ENCODE assay signal across 8 cellular contexts in genomic region chr19:57351867-57352266, GRCh38. TPM values are rescaled to one million over a fixed set of nuclear protein-coding genes. Genes with fewer than 3 reads are reported as not detected.
DNase-seq lines count a peak whose midpoint lies in the region; TF ChIP-seq lines count a peak whose summit lies in the region.

No MANE protein-coding gene starts in this region.

- H3K27me3 ChIP-seq in iPS-18a (ENCODE audit: control insufficient read depth, insufficient read depth, low read length) = peaks cover 6% of the 10 kb centered on the region
- no peaks in the 10 kb centered on the region for H3K27me3 ChIP-seq in suprapubic skin

- peaks cover 58% of the 10 kb centered on the region for H3K9me3 Mint-ChIP-seq in T-helper 1 cell treated with Interleukin-12 subunit alpha and Interleukin-12 subunit beta and Interleukin-4 antibody, amounts not matched to agents 30 μg/mL and 1 μg/mL, for 36 hours
- H3K9me3 Mint-ChIP-seq in activated T-helper 2 cell treated with anti-CD3 and anti-CD28 coated beads, Interferon-gamma antibody, Interleukin-2, Interleukin-4, amounts not matched to agents 10 μg/mL and 5 μg/mL and 100 μg/mL, durations not matched to agents 14 hours and 24 hours and 36 hours = peaks cover 61% of the 10 kb centered on the region

- TF ChIP-seq POLR2A in suprapubic skin (IDR thresholded peaks at IDR 0.05) = no peak

- H3K4me3 ChIP-seq in iPS-18a (ENCODE audit: low read length) (peak overlapping the region; percentile 97), suprapubic skin (peak overlapping the region; percentile 97)

- peak overlapping the region; percentile 91 for H3K27ac Mint-ChIP-seq in T-helper 1 cell treated with Interleukin-12 subunit alpha and Interleukin-12 subunit beta and Interleukin-4 antibody, amounts not matched to agents 30 μg/mL and 1 μg/mL, for 36 hours
- H3K27ac Mint-ChIP-seq in activated T-helper 2 cell treated with anti-CD3 and anti-CD28 coated beads, Interferon-gamma antibody, Interleukin-2, Interleukin-4, amounts not matched to agents 10 μg/mL and 5 μg/mL and 100 μg/mL, durations not matched to agents 14 hours and 24 hours and 36 hours = peak overlapping the region; percentile 86

- peaks cover 26% of the 10 kb centered on the region for H3K4me1 Mint-ChIP-seq in T-helper 1 cell treated with Interleukin-12 subunit alpha and Interleukin-12 subunit beta and Interleukin-4 antibody, amounts not matched to agents 30 μg/mL and 1 μg/mL, for 36 hours (ENCODE audit: low read depth)
- peaks cover 25% of the 10 kb centered on the region for H3K4me1 Mint-ChIP-seq in activated T-helper 2 cell treated with anti-CD3 and anti-CD28 coated beads, Interferon-gamma antibody, Interleukin-2, Interleukin-4, amounts not matched to agents 10 μg/mL and 5 μg/mL and 100 μg/mL, durations not matched to agents 14 hours and 24 hours and 36 hours (ENCODE audit: low read depth)

- peak overlapping the region; percentile 94 for H3K4me3 Mint-ChIP-seq in T-helper 1 cell treated with Interleukin-12 subunit alpha and Interleukin-12 subunit beta and Interleukin-4 antibody, amounts not matched to agents 30 μg/mL and 1 μg/mL, for 36 hours
- peak overlapping the region; percentile 92 for H3K4me3 Mint-ChIP-seq in activated T-helper 2 cell treated with anti-CD3 and anti-CD28 coated beads, Interferon-gamma antibody, Interleukin-2, Interleukin-4, amounts not matched to agents 10 μg/mL and 5 μg/mL and 100 μg/mL, durations not matched to agents 14 hours and 24 hours and 36 hours (ENCODE audit: low read depth)

- H3K36me3 Mint-ChIP-seq in T-helper 1 cell treated with Interleukin-12 subunit alpha and Interleukin-12 subunit beta and Interleukin-4 antibody, amounts not matched to agents 30 μg/mL and 1 μg/mL, for 36 hours (ENCODE audit: low read depth) = peaks cover 61% of the 10 kb centered on the region
- H3K36me3 Mint-ChIP-seq in activated T-helper 2 cell treated with anti-CD3 and anti-CD28 coated beads, Interferon-gamma antibody, Interleukin-2, Interleukin-4, amounts not matched to agents 10 μg/mL and 5 μg/mL and 100 μg/mL, durations not matched to agents 14 hours and 24 hours and 36 hours (ENCODE audit: low read depth) = peaks cover 61% of the 10 kb centered on the region

- no peaks in the 10 kb centered on the region for H3K27me3 Mint-ChIP-seq in T-helper 1 cell treated with Interleukin-12 subunit alpha and Interleukin-12 subunit beta and Interleukin-4 antibody, amounts not matched to agents 30 μg/mL and 1 μg/mL, for 36 hours (ENCODE audit: low read depth)
- H3K27me3 Mint-ChIP-seq in activated T-helper 2 cell treated with anti-CD3 and anti-CD28 coated beads, Interferon-gamma antibody, Interleukin-2, Interleukin-4, amounts not matched to agents 10 μg/mL and 5 μg/mL and 100 μg/mL, durations not matched to agents 14 hours and 24 hours and 36 hours (ENCODE audit: low read depth) = no peaks in the 10 kb centered on the region

- H3K36me3 ChIP-seq in iPS-18a (ENCODE audit: control insufficient read depth, low read depth, low read length) = peaks cover 26% of the 10 kb centered on the region
- peaks cover 38% of the 10 kb centered on the region for H3K36me3 ChIP-seq in suprapubic skin

- 30% methylated on average over 7 of the region's 7 CpGs for WGBS in suprapubic skin

- intact Hi-C loops in activated T-helper 2 cell treated with anti-CD3 and anti-CD28 coated beads, Interferon-gamma antibody, Interleukin-2, Interleukin-4, amounts not matched to agents 10 μg/mL and 5 μg/mL and 100 μg/mL, durations not matched to agents 14 hours and 24 hours and 36 hours (cut with micrococcal nuclease) = loop anchor here (1.0 kb wide), 5 partner anchors 11 to 112 kb away; partner anchors contain the start of genes TRAPPC2B, ZNF460, ZNF543 and ZNF547

- H3K27ac ChIP-seq in iPS-18a (ENCODE audit: low read length) = no peak overlapping the region
- H3K27ac ChIP-seq in suprapubic skin = no peak overlapping the region

- H3K9me3 ChIP-seq in iPS-18a (ENCODE audit: control insufficient read depth, low read depth, low read length) = no peaks in the 10 kb centered on the region
- H3K9me3 ChIP-seq in suprapubic skin = peaks cover 8% of the 10 kb centered on the region

- TF ChIP-seq CTCF in suprapubic skin (IDR thresholded peaks at IDR 0.05) = no peak

- no peak for DNase-seq in T-helper 1 cell
- DNase-seq in activated T-helper 2 cell treated with anti-CD3 and anti-CD28 coated beads, Interferon-gamma antibody, Interleukin-2, Interleukin-4, amounts not matched to agents 10 μg/mL and 5 μg/mL and 100 μg/mL, durations not matched to agents 14 hours and 24 hours and 36 hours (ENCODE audit: low spot score) = no peak
- DNase-seq in suprapubic skin (ENCODE audit: low spot score in 2 of 2) = no peak
- no peak for DNase-seq in CD1c-positive myeloid dendritic cell (ENCODE audit: extremely low spot score)
- DNase-seq in NCI-H146 (lab: John Stamatoyannopoulos, UW) = no peak
- no peak for DNase-seq in COLO829 (ENCODE audit: low spot score)

- H3K4me1 ChIP-seq in iPS-18a (ENCODE audit: control insufficient read depth, low read depth, low read length) (peaks cover 11% of the 10 kb centered on the region), suprapubic skin (peaks cover 23% of the 10 kb centered on the region)

- no peak for TF ChIP-seq EP300 in suprapubic skin (IDR thresholded peaks at IDR 0.05)

- peak overlapping the region; percentile 78 for H3K9ac ChIP-seq in iPS-18a (ENCODE audit: low read length)

RNA-seq across cellular contexts. Expression of gene ZNF304, which starts 0.8 kb away (rescaled TPM):
- total RNA-seq in activated T-helper 2 cell treated with anti-CD3 and anti-CD28 coated beads, Interferon-gamma antibody, Interleukin-2, Interleukin-4, amounts not matched to agents 10 μg/mL and 5 μg/mL and 100 μg/mL, durations not matched to agents 14 hours and 24 hours and 36 hours = 5.2 and 6.5 TPM in 2 replicates
- total RNA-seq in suprapubic skin = 10 to 100 TPM in 3 of 4 donors, 1 to 10 TPM in 1; 10.0 to 12.4 (median 11.3) TPM

RNA-seq across cellular contexts. Expression of gene TRAPPC2B, which starts 11.5 kb away (rescaled TPM):
- total RNA-seq in activated T-helper 2 cell treated with anti-CD3 and anti-CD28 coated beads, Interferon-gamma antibody, Interleukin-2, Interleukin-4, amounts not matched to agents 10 μg/mL and 5 μg/mL and 100 μg/mL, durations not matched to agents 14 hours and 24 hours and 36 hours = 3.8 and 4.1 TPM in 2 replicates
- total RNA-seq in suprapubic skin = 10 to 100 TPM; 16.5 to 20.7 (median 19.9) TPM

RNA-seq across cellular contexts. Expression of gene ZNF547, which starts 11.5 kb away (rescaled TPM):
- 1.3 and 2.0 TPM in 2 replicates for total RNA-seq in activated T-helper 2 cell treated with anti-CD3 and anti-CD28 coated beads, Interferon-gamma antibody, Interleukin-2, Interleukin-4, amounts not matched to agents 10 μg/mL and 5 μg/mL and 100 μg/mL, durations not matched to agents 14 hours and 24 hours and 36 hours
- 1 to 10 TPM; 1.8 to 4.2 (median 2.7) TPM for total RNA-seq in suprapubic skin

RNA-seq across cellular contexts. Expression of gene ZNF543, which starts 31.6 kb away (rescaled TPM):
- total RNA-seq in activated T-helper 2 cell treated with anti-CD3 and anti-CD28 coated beads, Interferon-gamma antibody, Interleukin-2, Interleukin-4, amounts not matched to agents 10 μg/mL and 5 μg/mL and 100 μg/mL, durations not matched to agents 14 hours and 24 hours and 36 hours = 4.6 and 5.1 TPM in 2 replicates
- 10 to 100 TPM in 3 of 4 donors, 1 to 10 TPM in 1; 9.8 to 15.8 (median 11.6) TPM for total RNA-seq in suprapubic skin

RNA-seq across cellular contexts. Expression of gene ZNF548, which starts 37.8 kb away (rescaled TPM):
- total RNA-seq in activated T-helper 2 cell treated with anti-CD3 and anti-CD28 coated beads, Interferon-gamma antibody, Interleukin-2, Interleukin-4, amounts not matched to agents 10 μg/mL and 5 μg/mL and 100 μg/mL, durations not matched to agents 14 hours and 24 hours and 36 hours = 10.5 and 12.5 TPM in 2 replicates
- 10 to 100 TPM; 18.8 to 30.9 (median 25.7) TPM for total RNA-seq in suprapubic skin
